In genomic region chr19:47418595-47419036, GRCh38 we compare ENCODE assay signal across 10 cellular contexts. TPM values are rescaled to one million over a fixed set of nuclear protein-coding genes. Genes with fewer than 3 reads are reported as not detected.
DNase-seq lines count a peak whose midpoint lies in the region; ATAC-seq and TF ChIP-seq lines count a peak whose summit lies in the region.
"Had no signal": no experiment of that assay in that cellular context is flagged by ENCODE, and none has a peak within 500 bp of the region (broad histone marks: within the 10 kb centered on the region; RNA-seq: fewer than 3 reads in every experiment).

No MANE protein-coding gene starts in this region.

- no peak overlapping the region for H3K27ac ChIP-seq in H9 (ENCODE audit: insufficient read length, low read depth, low read length)
- H3K27ac ChIP-seq in skeletal muscle tissue (ENCODE audit: low read depth, low read length): no peak overlapping the region

- peaks cover 50 to 69% of the 10 kb centered on the region in 2 experiments for H3K4me1 Mint-ChIP-seq in H9
- peaks cover 14% of the 10 kb centered on the region for H3K4me1 Mint-ChIP-seq in activated B cell treated with CpG ODN at 0.5 μM for 24 hours

- H3K56ac ChIP-seq in H9 (ENCODE audit: insufficient read length, low read depth, low read length): no peak overlapping the region

- DNase-seq in H9: no peak
- DNase-seq in activated B cell treated with CpG ODN at 0.5 μM for 24 hours: no peak
- no peak for DNase-seq in DMS53 (lab: John Stamatoyannopoulos, UW)
- no peak for DNase-seq in superior temporal gyrus (ENCODE audit: extremely low spot score)
- no peak for DNase-seq in dermis blood vessel endothelial cell
- no peak for DNase-seq in occipital lobe (lab: John Stamatoyannopoulos, UW)
- DNase-seq: NCI-H1105 treated with DMSO at 0.1 percent for 48 hours had no signal

- no peaks in the 10 kb centered on the region for H4K20me1 ChIP-seq in H9 (ENCODE audit: control insufficient read depth, insufficient read depth, insufficient read length)

- H4K91ac ChIP-seq in H9 (ENCODE audit: insufficient read length, low read depth, low read length): no peak overlapping the region

- no peak overlapping the region for H4K5ac ChIP-seq in H9 (ENCODE audit: insufficient read length, low read depth, low read length)

- no peak overlapping the region for H2AK5ac ChIP-seq in H9 (ENCODE audit: insufficient read length, low read length)

- H3K36me3 Mint-ChIP-seq in H9 (ENCODE audit: insufficient read depth in 1 of 3, low read depth in 3 of 3): peaks cover 8 to 15% (median 11%) of the 10 kb centered on the region in 3 experiments
- no peaks in the 10 kb centered on the region for H3K36me3 Mint-ChIP-seq in activated B cell treated with CpG ODN at 0.5 μM for 24 hours (ENCODE audit: low read depth)

- H2AFZ ChIP-seq in H9 (ENCODE audit: low read length): no peak overlapping the region

- H3K9me3 ChIP-seq in H9 (ENCODE audit: control insufficient read depth, low read depth, low read length) (no peaks in the 10 kb centered on the region), iPS-15b (ENCODE audit: control insufficient read depth, insufficient read depth, low read length) (no peaks in the 10 kb centered on the region), skeletal muscle tissue (ENCODE audit: control insufficient read depth in 3 of 3, low read length in 3 of 3) (no peaks in the 10 kb centered on the region)

- peaks cover 26% of the 10 kb centered on the region for H3K23me2 ChIP-seq in H9 (ENCODE audit: insufficient read length, low read depth, low read length, poor library complexity, severe bottlenecking)

- no peaks in the 10 kb centered on the region for H3K79me2 ChIP-seq in H9 (ENCODE audit: insufficient read depth, low read length)

- POLR2A ChIA-PET in activated B cell treated with CpG ODN at 0.5 μM for 24 hours (lab: Charles Lee): no interaction called here

- peak overlapping the region; percentile 68 to 92 for H3K4me3 Mint-ChIP-seq in H9
- H3K4me3 Mint-ChIP-seq in activated B cell treated with CpG ODN at 0.5 μM for 24 hours: peak overlapping the region; percentile 32

- no peaks in the 10 kb centered on the region for H3K9me3 Mint-ChIP-seq in H9
- no peaks in the 10 kb centered on the region for H3K9me3 Mint-ChIP-seq in activated B cell treated with CpG ODN at 0.5 μM for 24 hours

- H3K18ac ChIP-seq in H9 (ENCODE audit: insufficient read length, low read depth, low read length): no peak overlapping the region

- no peak overlapping the region for H2BK12ac ChIP-seq in H9 (ENCODE audit: insufficient read length, low read depth, low read length)

- H3K4me1 ChIP-seq in H9 (ENCODE audit: insufficient read depth, low read length): peaks cover 5% of the 10 kb centered on the region; the same call in 1 of the 2 replicates
- H3K4me1 ChIP-seq in iPS-15b (ENCODE audit: control insufficient read depth, insufficient read depth, low read length): peaks cover 14% of the 10 kb centered on the region
- H3K4me1 ChIP-seq in skeletal muscle tissue (ENCODE audit: control insufficient read depth in 3 of 3, insufficient read depth in 3 of 3, low read length in 3 of 3): peaks cover 6 to 13% (median 6%) of the 10 kb centered on the region in 3 donors

- intact Hi-C loops in activated B cell treated with CpG ODN at 0.5 μM for 24 hours (cut with micrococcal nuclease): no loop called here

- no peak overlapping the region for H2BK120ac ChIP-seq in H9 (ENCODE audit: low read depth, low read length, poor library complexity, severe bottlenecking)

- H2BK15ac ChIP-seq in H9 (ENCODE audit: low read depth, low read length): no peak overlapping the region

- ATAC-seq in activated B cell treated with CpG ODN at 0.5 μM for 24 hours (ENCODE audit: low read depth): no peak

- TF ChIP-seq CTCF in H9 (conservative IDR thresholded peaks at IDR 0.05) (no peak), activated B cell treated with CpG ODN at 0.5 μM for 24 hours (IDR thresholded peaks at IDR 0.05) (no peak)

- H3K14ac ChIP-seq in H9 (ENCODE audit: insufficient read depth, low read length): no peak overlapping the region

- CTCF ChIA-PET in activated B cell treated with CpG ODN at 0.5 μM for 24 hours (lab: Charles Lee): no interaction called here

- H3K36me3 ChIP-seq in iPS-15b (ENCODE audit: control insufficient read depth, insufficient read depth, low read length): peaks cover 8% of the 10 kb centered on the region
- H3K36me3 ChIP-seq in skeletal muscle tissue (ENCODE audit: control insufficient read depth in 3 of 3, insufficient read depth in 3 of 3, low read length in 3 of 3): no peaks in the 10 kb centered on the region

- H3K9ac ChIP-seq in H9 (ENCODE audit: extremely low read depth, insufficient read length, low read length) (no peak overlapping the region), iPS-15b (ENCODE audit: low read depth, low read length) (no peak overlapping the region), skeletal muscle tissue (ENCODE audit: low read depth in 1 of 3, low read length in 3 of 3) (peak overlapping the region in 1 of 3 donors; percentile 33)

- H3K4ac ChIP-seq in H9 (ENCODE audit: low read depth, low read length): no peak overlapping the region

- H3K27me3 ChIP-seq in H9 (ENCODE audit: insufficient read depth, low read length): peaks cover 32% of the 10 kb centered on the region; the same call in 1 of the 2 replicates
- H3K27me3 ChIP-seq in iPS-15b (ENCODE audit: control insufficient read depth, insufficient read depth, low read length): peaks cover 70% of the 10 kb centered on the region
- H3K27me3 ChIP-seq in skeletal muscle tissue (ENCODE audit: control insufficient read depth in 3 of 3, insufficient read depth in 3 of 3, low read length in 3 of 3): peaks cover 76 to 79% (median 79%) of the 10 kb centered on the region in 3 donors

- H2BK5ac ChIP-seq in H9 (ENCODE audit: insufficient read length, low read length): no peak overlapping the region

- H3K27me3 Mint-ChIP-seq in H9 (ENCODE audit: low read depth) (peaks cover 65% of the 10 kb centered on the region), activated B cell treated with CpG ODN at 0.5 μM for 24 hours (peaks cover 70% of the 10 kb centered on the region)

- peak overlapping the region; percentile 62 for H3K4me2 ChIP-seq in H9 (ENCODE audit: insufficient read depth, insufficient read length, low read length)

- H2BK20ac ChIP-seq in H9 (ENCODE audit: low read depth, low read length, poor library complexity, severe bottlenecking): no peak overlapping the region

- H3K27ac Mint-ChIP-seq in H9: no peak overlapping the region
- no peak overlapping the region for H3K27ac Mint-ChIP-seq in activated B cell treated with CpG ODN at 0.5 μM for 24 hours

- no peak overlapping the region for H4K8ac ChIP-seq in H9 (replicated peaks; ENCODE audit: insufficient read length, low read depth, low read length)

- no CpG with 5 or more reads among the region's 16 CpGs for WGBS in H9 (ENCODE audit: extremely low coverage, insufficient read length, low lambda C conversion rate)

- no peak overlapping the region for H3T11ph ChIP-seq in H9 (ENCODE audit: low read length)

- peak overlapping the region; percentile 58 for H3K4me3 ChIP-seq in iPS-15b (ENCODE audit: low read depth, low read length)
- peak overlapping the region in 2 of 3 donors; percentile 29 to 49 for H3K4me3 ChIP-seq in skeletal muscle tissue (ENCODE audit: low read length in 3 of 3)

- H3K23ac ChIP-seq in H9 (ENCODE audit: insufficient read length, low read depth, low read length): no peak overlapping the region

- H3K79me1 ChIP-seq in H9 (ENCODE audit: insufficient read depth, low read depth, low read length, poor library complexity, severe bottlenecking): no peaks in the 10 kb centered on the region

RNA-seq across cellular contexts. Expression of gene MEIS3, which starts 0.7 kb away (rescaled TPM):
- total RNA-seq in H9 (2021) (43.8 and 44.0 TPM in 2 replicates), activated B cell treated with CpG ODN at 0.5 μM for 24 hours (not detected in 2 replicates), skeletal muscle tissue (9.4 TPM), dermis blood vessel endothelial cell (0.37 TPM in 1 of 2 replicates, not detected in the other), occipital lobe (74.6 TPM)

RNA-seq across cellular contexts. Expression of gene SLC8A2, which starts 53.1 kb away (rescaled TPM):
- total RNA-seq in H9 (2021) (10.7 and 11.3 TPM in 2 replicates), activated B cell treated with CpG ODN at 0.5 μM for 24 hours (not detected in 2 replicates), skeletal muscle tissue (under 0.01 TPM), dermis blood vessel endothelial cell (0.17 TPM in 1 of 2 replicates, not detected in the other), occipital lobe (40.1 TPM)
- total RNA-seq: endothelial cell of umbilical vein had no signal

Comparison
In these comparisons a context has a peak if more than half of its experiments do, and no peak if none do; other contexts are left out.
1. RNA of gene SLC8A2, which starts 53.1 kb away (total RNA-seq): 40.1 TPM in occipital lobe (single experiment) and 10.7 to 11.3 TPM in H9; 0.17 TPM in dermis blood vessel endothelial cell, not detected in activated B cell treated with CpG ODN at 0.5 μM for 24 hours and under 0.01 TPM in skeletal muscle tissue (single experiment); every median in the first group is over 10 times any median in the second.